Comparison of ENCODE assay signal across 11 cellular contexts in the genomic region with DNA sequence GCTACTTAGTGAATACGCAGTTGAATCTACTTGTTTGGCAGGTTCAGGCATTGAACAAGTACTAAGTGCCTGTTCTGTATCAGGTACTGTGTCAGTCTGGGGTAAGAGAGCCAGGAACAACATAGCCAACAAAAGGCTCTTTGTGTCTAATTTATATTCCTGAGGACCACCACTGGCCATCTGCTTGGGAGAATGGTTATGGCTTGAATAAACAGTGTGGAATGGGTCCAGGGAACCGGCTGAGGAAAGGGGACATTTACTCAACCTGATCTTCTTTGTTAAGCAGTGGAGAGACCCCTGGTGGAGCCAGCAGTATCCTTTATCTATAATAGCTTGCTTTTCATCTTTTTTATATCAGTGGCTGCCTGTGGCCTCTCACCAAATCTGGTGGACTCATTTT. TPM values are rescaled to one million over a fixed set of nuclear protein-coding genes. Genes with fewer than 3 reads are reported as not detected.
A peak's percentile ranks its signal among the peaks of the same experiment; 100 is the strongest.
DNase-seq lines count a peak whose midpoint lies in the region; TF ChIP-seq lines count a peak whose summit lies in the region.
"Had no signal": no experiment of that assay in that cellular context is flagged by ENCODE, and none has a peak within 500 bp of the region (broad histone marks: within the 10 kb centered on the region; RNA-seq: fewer than 3 reads in every experiment).

No MANE protein-coding gene starts in this region.

- dilution Hi-C loops in mammary epithelial cell (cut with HindIII; ENCODE audit: low sequenced_read_pairs): no loop called here

- DNase-seq in NCI-H1694 treated with DMSO at 0.1 percent for 48 hours (lab: John Stamatoyannopoulos, UW) (peak; percentile 8), NCI-H1694 (lab: John Stamatoyannopoulos, UW) (no peak), NCI-H345 (lab: John Stamatoyannopoulos, UW) (peak; percentile 52), mammary epithelial cell (peak; percentile 15), retinal pigment epithelial cell (ENCODE audit: low read depth) (no peak), posterior vena cava (ENCODE audit: low spot score) (no peak)
- DNase-seq in CD8-positive, alpha-beta memory T cell: no peak
- DNase-seq in activated T-helper 2 cell treated with anti-CD3 and anti-CD28 coated beads, Interferon-gamma antibody, Interleukin-2, Interleukin-4, amounts not matched to agents 10 μg/mL and 5 μg/mL and 100 μg/mL, durations not matched to agents 14 hours and 24 hours and 36 hours (ENCODE audit: low spot score): no peak
- DNase-seq: activated CD4-positive, alpha-beta memory T cell treated with anti-CD3 and anti-CD28 coated beads, Interleukin-2, amount 10 ng/mL, durations not matched to agents 7 days and 5 days; adrenal gland had no signal

- no peak overlapping the region for H2AFZ ChIP-seq in mammary epithelial cell (ENCODE audit: low read depth, low read length)

- H3K4me3 ChIP-seq in mammary epithelial cell (replicated peaks in 1 of 3; ENCODE audit: insufficient read depth in 1 of 3, low read depth in 2 of 3, low read length in 3 of 3) (no peak overlapping the region), retinal pigment epithelial cell (ENCODE audit: low read length) (no peak overlapping the region)
- H3K4me3 ChIP-seq in CD8-positive, alpha-beta memory T cell (ENCODE audit: low read length): no peak overlapping the region
- H3K4me3 ChIP-seq: adrenal gland, SK-N-MC had no signal

- H3K9me3 Mint-ChIP-seq in CD8-positive, alpha-beta memory T cell: no peaks in the 10 kb centered on the region
- no peaks in the 10 kb centered on the region for H3K9me3 Mint-ChIP-seq in activated T-helper 2 cell treated with anti-CD3 and anti-CD28 coated beads, Interferon-gamma antibody, Interleukin-2, Interleukin-4, amounts not matched to agents 10 μg/mL and 5 μg/mL and 100 μg/mL, durations not matched to agents 14 hours and 24 hours and 36 hours
- H3K9me3 Mint-ChIP-seq: activated CD4-positive, alpha-beta memory T cell treated with anti-CD3 and anti-CD28 coated beads, Interleukin-2, amount 10 ng/mL, durations not matched to agents 7 days and 5 days had no signal

- no peaks in the 10 kb centered on the region for H3K27me3 Mint-ChIP-seq in CD8-positive, alpha-beta memory T cell
- no peaks in the 10 kb centered on the region for H3K27me3 Mint-ChIP-seq in activated T-helper 2 cell treated with anti-CD3 and anti-CD28 coated beads, Interferon-gamma antibody, Interleukin-2, Interleukin-4, amounts not matched to agents 10 μg/mL and 5 μg/mL and 100 μg/mL, durations not matched to agents 14 hours and 24 hours and 36 hours (ENCODE audit: low read depth)
- H3K27me3 Mint-ChIP-seq: activated CD4-positive, alpha-beta memory T cell treated with anti-CD3 and anti-CD28 coated beads, Interleukin-2, amount 10 ng/mL, durations not matched to agents 7 days and 5 days had no signal

- H3K4me2 ChIP-seq in mammary epithelial cell (ENCODE audit: insufficient read depth, low read depth, low read length): no peak overlapping the region

- H3K27ac Mint-ChIP-seq in CD8-positive, alpha-beta memory T cell: peak overlapping the region in 3 of 8 donors; percentile 51 to 57 (median 51)
- no peak overlapping the region for H3K27ac Mint-ChIP-seq in activated T-helper 2 cell treated with anti-CD3 and anti-CD28 coated beads, Interferon-gamma antibody, Interleukin-2, Interleukin-4, amounts not matched to agents 10 μg/mL and 5 μg/mL and 100 μg/mL, durations not matched to agents 14 hours and 24 hours and 36 hours
- H3K27ac Mint-ChIP-seq: activated CD4-positive, alpha-beta memory T cell treated with anti-CD3 and anti-CD28 coated beads, Interleukin-2, amount 10 ng/mL, durations not matched to agents 7 days and 5 days had no signal

- H3K4me3 Mint-ChIP-seq in CD8-positive, alpha-beta memory T cell: no peak overlapping the region
- no peak overlapping the region for H3K4me3 Mint-ChIP-seq in activated T-helper 2 cell treated with anti-CD3 and anti-CD28 coated beads, Interferon-gamma antibody, Interleukin-2, Interleukin-4, amounts not matched to agents 10 μg/mL and 5 μg/mL and 100 μg/mL, durations not matched to agents 14 hours and 24 hours and 36 hours (ENCODE audit: low read depth)
- H3K4me3 Mint-ChIP-seq: activated CD4-positive, alpha-beta memory T cell treated with anti-CD3 and anti-CD28 coated beads, Interleukin-2, amount 10 ng/mL, durations not matched to agents 7 days and 5 days had no signal

- H3K27me3 ChIP-seq in mammary epithelial cell (ENCODE audit: insufficient read depth, low read length): no peaks in the 10 kb centered on the region
- no peaks in the 10 kb centered on the region for H3K27me3 ChIP-seq in CD8-positive, alpha-beta memory T cell (ENCODE audit: insufficient read depth, low read length, poor library complexity, severe bottlenecking)
- H3K27me3 ChIP-seq: adrenal gland had no signal

- POLR2A ChIA-PET in CD8-positive, alpha-beta memory T cell (lab: Charles Lee): no interaction called here

- peaks cover 17% of the 10 kb centered on the region for H3K4me1 ChIP-seq in mammary epithelial cell (ENCODE audit: insufficient read depth, low read length)
- H3K4me1 ChIP-seq in CD8-positive, alpha-beta memory T cell (ENCODE audit: insufficient read depth, low read length): no peaks in the 10 kb centered on the region

- peaks cover 25 to 39% (median 32%) of the 10 kb centered on the region in 3 donors for H3K4me1 Mint-ChIP-seq in CD8-positive, alpha-beta memory T cell
- peaks cover 8% of the 10 kb centered on the region for H3K4me1 Mint-ChIP-seq in activated T-helper 2 cell treated with anti-CD3 and anti-CD28 coated beads, Interferon-gamma antibody, Interleukin-2, Interleukin-4, amounts not matched to agents 10 μg/mL and 5 μg/mL and 100 μg/mL, durations not matched to agents 14 hours and 24 hours and 36 hours (ENCODE audit: low read depth)

- peaks cover 66% of the 10 kb centered on the region for H3K79me2 ChIP-seq in mammary epithelial cell (ENCODE audit: insufficient read depth, low read length)

- H3K27ac ChIP-seq in mammary epithelial cell (ENCODE audit: insufficient read depth, low read depth, low read length): no peak overlapping the region
- H3K27ac ChIP-seq in CD8-positive, alpha-beta memory T cell (ENCODE audit: low read depth, low read length): no peak overlapping the region
- H3K27ac ChIP-seq: adrenal gland had no signal

- 37% methylated on average over 2 of the region's 2 CpGs for WGBS in mammary epithelial cell (ENCODE audit: low coverage, missing lambda C conversion rate)

- peaks cover 4 to 11% (median 10%) of the 10 kb centered on the region in 3 donors for H3K36me3 Mint-ChIP-seq in CD8-positive, alpha-beta memory T cell
- no peaks in the 10 kb centered on the region for H3K36me3 Mint-ChIP-seq in activated T-helper 2 cell treated with anti-CD3 and anti-CD28 coated beads, Interferon-gamma antibody, Interleukin-2, Interleukin-4, amounts not matched to agents 10 μg/mL and 5 μg/mL and 100 μg/mL, durations not matched to agents 14 hours and 24 hours and 36 hours (ENCODE audit: low read depth)

- peak in 1 of 2 donors; percentile 7 for TF ChIP-seq CTCF in mammary epithelial cell (conservative IDR thresholded peaks at IDR 0.05 in 1 of 2, IDR thresholded peaks at IDR 0.05 in 1 of 2; ENCODE audit: extremely low read depth in 1 of 2, insufficient read depth in 1 of 2, low read depth in 1 of 2, low read length in 2 of 2)
- peak; percentile 26 for TF ChIP-seq CTCF in retinal pigment epithelial cell (conservative IDR thresholded peaks at IDR 0.05; ENCODE audit: low read depth, low read length)

- BruUV-seq in mammary epithelial cell (replicated peaks; lab: Mats Ljungman, UMichigan): no TSS peak

- H4K20me1 ChIP-seq in mammary epithelial cell (ENCODE audit: insufficient read depth, low read length): no peaks in the 10 kb centered on the region

- no peak overlapping the region for H3K9ac ChIP-seq in mammary epithelial cell (ENCODE audit: insufficient read depth, low read length)

- in situ Hi-C loops in mammary epithelial cell (cut with MboI; ENCODE audit: low sequenced_read_pairs in 2 of 2): no loop called here

- CTCF ChIA-PET in mammary epithelial cell (lab: Charles Lee; ENCODE audit: low non-redundant PET): no interaction called here
- CTCF ChIA-PET in CD8-positive, alpha-beta memory T cell (lab: Charles Lee): interaction anchor here (0.6 to 0.7 kb wide), 2 partner anchors 25 to 49 kb away, joined by 3 read pairs; no protein-coding TSS in a partner anchor

- H3K9me3 ChIP-seq in mammary epithelial cell (replicated peaks; ENCODE audit: insufficient read depth, low read length): no peaks in the 10 kb centered on the region
- H3K9me3 ChIP-seq in CD8-positive, alpha-beta memory T cell (ENCODE audit: low read length): no peaks in the 10 kb centered on the region
- H3K9me3 ChIP-seq: adrenal gland had no signal

- intact Hi-C loops in mammary epithelial cell (cut with micrococcal nuclease): no loop called here
- intact Hi-C loops in posterior vena cava (cut with DNase I): no loop called here
- intact Hi-C loops in activated T-helper 2 cell treated with anti-CD3 and anti-CD28 coated beads, Interferon-gamma antibody, Interleukin-2, Interleukin-4, amounts not matched to agents 10 μg/mL and 5 μg/mL and 100 μg/mL, durations not matched to agents 14 hours and 24 hours and 36 hours (cut with micrococcal nuclease): no loop called here

- no peaks in the 10 kb centered on the region for H3K36me3 ChIP-seq in mammary epithelial cell (ENCODE audit: insufficient read depth, low read length)
- no peaks in the 10 kb centered on the region for H3K36me3 ChIP-seq in CD8-positive, alpha-beta memory T cell (ENCODE audit: insufficient read depth, low read length)
- H3K36me3 ChIP-seq: adrenal gland had no signal

RNA-seq across cellular contexts. Expression of a gene that starts 38.6 kb away (rescaled TPM):
- total RNA-seq in mammary epithelial cell (10 to 100 TPM; 17.0 to 37.6 TPM), posterior vena cava (10 to 100 TPM; 16.3 to 18.6 TPM)
- 41.6 TPM for polyA plus RNA-seq in mammary epithelial cell
- polyA minus RNA-seq in mammary epithelial cell: 56.0 TPM
- total RNA-seq in CD8-positive, alpha-beta memory T cell: 10 to 100 TPM; 83.5 to 88.4 TPM
- 24.2 TPM for polyA plus RNA-seq in CD8-positive, alpha-beta memory T cell
- 93.0 and 94.9 TPM in 2 replicates for total RNA-seq in activated T-helper 2 cell treated with anti-CD3 and anti-CD28 coated beads, Interferon-gamma antibody, Interleukin-2, Interleukin-4, amounts not matched to agents 10 μg/mL and 5 μg/mL and 100 μg/mL, durations not matched to agents 14 hours and 24 hours and 36 hours

Comparison
In these comparisons a context has a peak if more than half of its experiments do, and no peak if none do; other contexts are left out.
1. DNase-seq: peak in NCI-H1694 treated with DMSO at 0.1 percent for 48 hours (single experiment), NCI-H345 (single experiment) and mammary epithelial cell (single experiment); none in NCI-H1694 (single experiment), retinal pigment epithelial cell (single experiment), posterior vena cava (single experiment), CD8-positive, alpha-beta memory T cell (0 of 5) and activated T-helper 2 cell treated with anti-CD3 and anti-CD28 coated beads, Interferon-gamma antibody, Interleukin-2, Interleukin-4, amounts not matched to agents 10 μg/mL and 5 μg/mL and 100 μg/mL, durations not matched to agents 14 hours and 24 hours and 36 hours (single experiment).